19 cellular contexts compared by ENCODE assay signal in genomic region chr11:44818110-44818509, GRCh38.
A peak's percentile ranks its signal among the peaks of the same experiment; 100 is the strongest.
DNase-seq lines count a peak whose midpoint lies in the region; ATAC-seq, FAIRE-seq and TF ChIP-seq lines count a peak whose summit lies in the region.
"Had no signal": no experiment of that assay in that cellular context is flagged by ENCODE, and none has a peak within 500 bp of the region (broad histone marks: within the 10 kb centered on the region; RNA-seq: fewer than 3 reads in every experiment).

No MANE protein-coding gene starts in this region.

- H4K8ac ChIP-seq in H1 (ENCODE audit: extremely low read depth, insufficient read depth, low read length) = no peak overlapping the region

- no peak overlapping the region for H3K9ac ChIP-seq in H1 (replicated peaks in 1 of 4; ENCODE audit: extremely low read depth in 1 of 4, low read depth in 3 of 4, low read length in 3 of 4)

- no peak overlapping the region for H2BK15ac ChIP-seq in H1 (ENCODE audit: low read length)

- H3K79me2 ChIP-seq in H1 (ENCODE audit: control insufficient read depth in 1 of 2, insufficient read depth in 2 of 2, low read length in 2 of 2) = no peaks in the 10 kb centered on the region

- TF ChIP-seq CTCF in H1 (IDR thresholded peaks at IDR 0.05; ENCODE audit: control extremely low read depth in 1 of 3, insufficient read depth in 1 of 3, low read depth in 1 of 3, low read length in 3 of 3) = no peak
- no peak for TF ChIP-seq CTCF in gastroesophageal sphincter (IDR thresholded peaks at IDR 0.05)
- no peak for TF ChIP-seq CTCF in right lobe of liver (IDR thresholded peaks at IDR 0.05)
- TF ChIP-seq CTCF in upper lobe of right lung (IDR thresholded peaks at IDR 0.05) = no peak

- H3K23ac ChIP-seq in H1 (ENCODE audit: insufficient read length) = no peak overlapping the region

- H2AFZ ChIP-seq in H1 (ENCODE audit: low read length) = no peak overlapping the region

- TF ChIP-seq POLR2A in H1 (IDR thresholded peaks at IDR 0.05; ENCODE audit: control extremely low read depth in 1 of 2, low read depth in 2 of 2, low read length in 2 of 2) = no peak
- TF ChIP-seq POLR2A in gastroesophageal sphincter (IDR thresholded peaks at IDR 0.05) = no peak
- no peak for TF ChIP-seq POLR2A in right lobe of liver (IDR thresholded peaks at IDR 0.05)

- H2AK5ac ChIP-seq in H1 (ENCODE audit: low read depth, low read length) = no peak overlapping the region

- H3K56ac ChIP-seq in H1 (replicated peaks; ENCODE audit: insufficient read length, low read depth, low read length) = no peak overlapping the region

- no peaks in the 10 kb centered on the region for H4K20me1 ChIP-seq in H1 (replicated peaks in 1 of 2; ENCODE audit: control insufficient read depth in 1 of 2, insufficient read depth in 2 of 2, low read length in 2 of 2)

- 85% methylated on average over 4 of the region's 4 CpGs; no CpG with 5 or more reads in 1 of the 2 experiments for WGBS in H1 (ENCODE audit: extremely low coverage in 1 of 2, insufficient coverage in 1 of 2, insufficient read length in 1 of 2, insufficient replicate concordance in 2 of 2, low coverage in 1 of 2, low lambda C conversion rate in 2 of 2, missing lambda C conversion rate in 1 of 2), 2 experiments
- no CpG with 5 or more reads among the region's 4 CpGs for WGBS in gastroesophageal sphincter (ENCODE audit: low coverage in 1 of 2), 2 donors
- no CpG with 5 or more reads among the region's 4 CpGs for WGBS in right lobe of liver (ENCODE audit: insufficient coverage, low coverage, low lambda C conversion rate, missing lambda C conversion rate)

- H3K18ac ChIP-seq in H1 (ENCODE audit: extremely low read depth, low read length) = no peak overlapping the region

- no peak overlapping the region for H2BK5ac ChIP-seq in H1 (ENCODE audit: low read depth, low read length)

- POLR2A ChIA-PET in H1 (lab: Charles Lee; ENCODE audit: partially characterized antibody) = no interaction called here

- no peaks in the 10 kb centered on the region for H3K23me2 ChIP-seq in H1 (ENCODE audit: low read depth, low read length)

- intact Hi-C loops in right lobe of liver (cut with DNase I) (no loop called here), upper lobe of right lung (cut with DNase I) (no loop called here)

- CTCF ChIA-PET in H1 (lab: Charles Lee; ENCODE audit: partially characterized antibody) = interaction anchor here (0.6 to 2.8 kb wide), 3 partner anchors 9 to 482 kb away, joined by 3 to 8 read pairs (median 5); no protein-coding TSS in a partner anchor

- H3K4me3 Mint-ChIP-seq in stimulated activated effector memory CD8-positive, alpha-beta T cell treated with anti-CD3 and anti-CD28 coated beads, Interleukin-12 subunit alpha, Interleukin-12 subunit beta, amount 100 ng/mL, for 72 hours = no peak overlapping the region
- H3K4me3 Mint-ChIP-seq: CD14-positive monocyte had no signal

- H3K27me3 ChIP-seq in H1 (replicated peaks in 1 of 4; ENCODE audit: control insufficient read depth in 3 of 4, extremely low read depth in 1 of 4, insufficient read depth in 3 of 4, low read length in 3 of 4) (no peaks in the 10 kb centered on the region), gastroesophageal sphincter (no peaks in the 10 kb centered on the region), right lobe of liver (no peaks in the 10 kb centered on the region), upper lobe of right lung (no peaks in the 10 kb centered on the region)

- no peak overlapping the region for H3K14ac ChIP-seq in H1 (ENCODE audit: insufficient read length)

- no peaks in the 10 kb centered on the region for H3K9me3 Mint-ChIP-seq in stimulated activated effector memory CD8-positive, alpha-beta T cell treated with anti-CD3 and anti-CD28 coated beads, Interleukin-12 subunit alpha, Interleukin-12 subunit beta, amount 100 ng/mL, for 72 hours

- peaks cover 7% of the 10 kb centered on the region for H3K4me1 Mint-ChIP-seq in stimulated activated effector memory CD8-positive, alpha-beta T cell treated with anti-CD3 and anti-CD28 coated beads, Interleukin-12 subunit alpha, Interleukin-12 subunit beta, amount 100 ng/mL, for 72 hours

- H3K36me3 Mint-ChIP-seq in stimulated activated effector memory CD8-positive, alpha-beta T cell treated with anti-CD3 and anti-CD28 coated beads, Interleukin-12 subunit alpha, Interleukin-12 subunit beta, amount 100 ng/mL, for 72 hours = no peaks in the 10 kb centered on the region
- H3K36me3 Mint-ChIP-seq: CD14-positive monocyte had no signal

- no peaks in the 10 kb centered on the region for H3K36me3 ChIP-seq in H1 (ENCODE audit: control insufficient read depth in 2 of 4, insufficient read depth in 4 of 4, low read length in 3 of 4)
- H3K36me3 ChIP-seq in gastroesophageal sphincter = no peaks in the 10 kb centered on the region
- H3K36me3 ChIP-seq in right lobe of liver = no peaks in the 10 kb centered on the region
- H3K36me3 ChIP-seq in upper lobe of right lung = no peaks in the 10 kb centered on the region

- H3K27ac ChIP-seq in H1 (ENCODE audit: low read depth, low read length) (no peak overlapping the region), gastroesophageal sphincter (peak overlapping the region in 3 of 4 donors; percentile 65 to 78 (median 74)), right lobe of liver (no peak overlapping the region), upper lobe of right lung (no peak overlapping the region)
- H3K27ac ChIP-seq: RWPE1 had no signal

- DNase-seq in H1 (ENCODE audit: low read depth in 1 of 2, low spot score in 2 of 2) (no peak), right lobe of liver (peak in 1 of 3 donors; percentile 49), upper lobe of right lung (peak; percentile 47), ureter (ENCODE audit: low spot score) (no peak)
- DNase-seq in effector CD4-positive, alpha-beta T cell = no peak
- DNase-seq in stimulated activated effector memory CD8-positive, alpha-beta T cell treated with anti-CD3 and anti-CD28 coated beads, Interleukin-12 subunit alpha, Interleukin-12 subunit beta, amount 100 ng/mL, for 72 hours (ENCODE audit: low spot score in 2 of 2) = no peak
- DNase-seq: ACHN, AML-193, DMS 273 treated with DMSO at 0.1 percent for 48 hours, GF-D8, NCI-H1417 treated with DMSO at 0.1 percent for 48 hours, NCI-H1930, NCI-H2171 treated with DMSO at 0.1 percent for 48 hours, NCI-H774 had no signal

- H3K79me1 ChIP-seq in H1 (ENCODE audit: low read depth, low read length) = no peaks in the 10 kb centered on the region

- no peak overlapping the region for H2BK120ac ChIP-seq in H1 (replicated peaks; ENCODE audit: low read depth, low read length)

- 0 out of 2 replicates have a peak overlapping the region, but pooled peaks have one; percentile 34 for H2BK20ac ChIP-seq in H1 (ENCODE audit: low read length)

- H3K4me3 ChIP-seq in H1 (ENCODE audit: extremely low read depth in 1 of 4, insufficient read depth in 2 of 4, low read depth in 3 of 4, low read length in 4 of 4) (no peak overlapping the region), gastroesophageal sphincter (no peak overlapping the region), right lobe of liver (no peak overlapping the region), upper lobe of right lung (no peak overlapping the region)
- H3K4me3 ChIP-seq: K562 had no signal

- TF ChIP-seq EP300 in H1 (IDR thresholded peaks at IDR 0.05; ENCODE audit: borderline replicate concordance in 1 of 2, low read depth in 2 of 2, low read length in 2 of 2) (no peak), gastroesophageal sphincter (IDR thresholded peaks at IDR 0.05) (no peak)

- no peak overlapping the region for H4K5ac ChIP-seq in H1 (ENCODE audit: insufficient read length, low read depth, low read length)

- no peak overlapping the region for H3K27ac Mint-ChIP-seq in stimulated activated effector memory CD8-positive, alpha-beta T cell treated with anti-CD3 and anti-CD28 coated beads, Interleukin-12 subunit alpha, Interleukin-12 subunit beta, amount 100 ng/mL, for 72 hours
- H3K27ac Mint-ChIP-seq: CD14-positive monocyte had no signal

- peak; percentile 27 for ATAC-seq in gastroesophageal sphincter
- peak; percentile 50 to 75 (median 62) for ATAC-seq in right lobe of liver
- peak; percentile 21 for ATAC-seq in upper lobe of right lung
- ATAC-seq in stimulated activated effector memory CD8-positive, alpha-beta T cell treated with anti-CD3 and anti-CD28 coated beads, Interleukin-12 subunit alpha, Interleukin-12 subunit beta, amount 100 ng/mL, for 72 hours = no peak
- ATAC-seq: K562 had no signal

- no peak overlapping the region for H4K91ac ChIP-seq in H1 (replicated peaks; ENCODE audit: insufficient read length, low read length)

- H2BK12ac ChIP-seq in H1 (ENCODE audit: low read depth, low read length) = no peak overlapping the region

- FAIRE-seq in H1 (lab: Jason Lieb, UNC) = no peak
- FAIRE-seq: GM12892, K562 had no signal

- no peak for TF ChIP-seq RAD21 in H1 (IDR thresholded peaks at IDR 0.05 in 1 of 2, conservative IDR thresholded peaks at IDR 0.05 in 1 of 2; ENCODE audit: low read depth in 2 of 2, low read length in 2 of 2)

- H3K4me1 ChIP-seq in H1 (replicated peaks in 1 of 4; ENCODE audit: control insufficient read depth in 3 of 4, insufficient read depth in 4 of 4, low read length in 3 of 4) (peaks cover 0 to 5% (median 1%) of the 10 kb centered on the region in 4 experiments; a peak in 5 of 7 replicates), gastroesophageal sphincter (peaks cover 0 to 93% (median 16%) of the 10 kb centered on the region in 3 donors), right lobe of liver (no peaks in the 10 kb centered on the region), upper lobe of right lung (peaks cover 8% of the 10 kb centered on the region)

- H3K9me3 ChIP-seq in H1 (ENCODE audit: insufficient read depth in 2 of 2, low read depth in 1 of 2, low read length in 1 of 2) (no peaks in the 10 kb centered on the region), gastroesophageal sphincter (no peaks in the 10 kb centered on the region), right lobe of liver (no peaks in the 10 kb centered on the region), upper lobe of right lung (no peaks in the 10 kb centered on the region)

- H3K4ac ChIP-seq in H1 (replicated peaks; ENCODE audit: insufficient read length, low read depth, low read length) = no peak overlapping the region

- no peak overlapping the region for H3K4me2 ChIP-seq in H1 (ENCODE audit: insufficient read depth in 1 of 2, low read depth in 2 of 2, low read length in 2 of 2)

TF ChIP-seq in H1, 55 proteins besides CTCF, POLR2A, EP300 and RAD21 (continues in another document):
- no peak for TF ChIP-seq NRF1 (IDR thresholded peaks at IDR 0.05; ENCODE audit: low read depth, low read length)
- TF ChIP-seq SIX5 (IDR thresholded peaks at IDR 0.05; ENCODE audit: low read depth, low read length) = no peak
- TF ChIP-seq SP2 (IDR thresholded peaks at IDR 0.05; ENCODE audit: low read length) = no peak
- no peak for TF ChIP-seq SP1 (IDR thresholded peaks at IDR 0.05; ENCODE audit: low read depth, low read length)
- no peak for TF ChIP-seq CBX8 (IDR thresholded peaks at IDR 0.05; ENCODE audit: borderline replicate concordance, low read depth, low read length)
- no peak for TF ChIP-seq CHD1 (IDR thresholded peaks at IDR 0.05; ENCODE audit: low read depth, low read length)
- TF ChIP-seq RFX5 (IDR thresholded peaks at IDR 0.05; ENCODE audit: borderline replicate concordance, low read depth, low read length) = no peak
- TF ChIP-seq JUN (IDR thresholded peaks at IDR 0.05; ENCODE audit: low read depth, low read length) = no peak
- no peak for TF ChIP-seq POLR2AphosphoS5 (IDR thresholded peaks at IDR 0.05; ENCODE audit: low read depth, low read length)
- TF ChIP-seq FOSL1 (IDR thresholded peaks at IDR 0.05; ENCODE audit: insufficient read depth, low read depth, low read length) = no peak

Comparison
In these comparisons a context has a peak if more than half of its experiments do, and no peak if none do; other contexts are left out.
1. H3K27ac ChIP-seq: peak in gastroesophageal sphincter (3 of 4); none in H1 (single experiment), right lobe of liver (0 of 3) and upper lobe of right lung (single experiment).